ENCODE assay signal across 29 cellular contexts in genomic region chr5:175629231-175629630, GRCh38. TPM values are rescaled to one million over a fixed set of nuclear protein-coding genes. Genes with fewer than 3 reads are reported as not detected.
"Had no signal": no experiment of that assay in that cellular context is flagged by ENCODE, and none has a peak within 500 bp of the region (broad histone marks: within the 10 kb centered on the region; RNA-seq: fewer than 3 reads in every experiment).

No MANE protein-coding gene starts in this region.

- H3K27ac ChIP-seq: ascending aorta, breast epithelium, cardiac muscle cell, esophagus muscularis mucosa, foreskin keratinocyte, gastrocnemius medialis, heart left ventricle had no signal

- H3K27me3 ChIP-seq: ascending aorta, cardiac muscle cell, foreskin keratinocyte, gastrocnemius medialis, heart left ventricle had no signal

- H3K4me3 ChIP-seq: ascending aorta, breast epithelium, cardiac muscle cell, esophagus muscularis mucosa, gastrocnemius medialis, heart left ventricle had no signal

- H3K36me3 ChIP-seq: ascending aorta, breast epithelium, cardiac muscle cell, esophagus muscularis mucosa, gastrocnemius medialis, heart left ventricle had no signal

- DNase-seq: activated CD4-positive, alpha-beta memory T cell treated with anti-CD3 and anti-CD28 coated beads, Interleukin-2, amount 10 ng/mL, durations not matched to agents 7 days and 5 days; activated CD4-positive, alpha-beta T cell treated with anti-CD3 and anti-CD28 coated beads for 1 hour; activated CD4-positive, alpha-beta T cell treated with anti-CD3 and anti-CD28 coated beads for 4 hours; activated CD4-positive, alpha-beta T cell treated with anti-CD3 and anti-CD28 coated beads, Interleukin-2, amount 10 ng/mL, durations not matched to agents 7 days and 5 days; activated CD4-positive, alpha-beta T cell treated with anti-CD3 and anti-CD28 coated beads, Interleukin-2, amount 50 U/mL, for 4 hours; activated CD8-positive, alpha-beta memory T cell treated with anti-CD3 and anti-CD28 coated beads, Interleukin-2, amount 50 U/mL, for 48 hours; activated gamma-delta T cell; activated naive CD4-positive, alpha-beta T cell; activated naive CD4-positive, alpha-beta T cell treated with anti-CD3 and anti-CD28 coated beads, Interleukin-2, amount 10 ng/mL, durations not matched to agents 7 days and 5 days; activated naive CD8-positive, alpha-beta T cell treated with anti-CD3 and anti-CD28 coated beads, Interleukin-2, amount 10 ng/mL, durations not matched to agents 7 days and 5 days; activated T-cell treated with anti-CD3 and anti-CD28 coated beads for 4 hours; activated T-cell treated with anti-CD3 and anti-CD28 coated beads, Interleukin-2, amount 50 U/mL, for 24 hours; activated T-cell treated with anti-CD3 and anti-CD28 coated beads, Interleukin-2, amount 50 U/mL, for 72 hours; central memory CD4-positive, alpha-beta T cell; cortex of kidney; dermis blood vessel endothelial cell; effector CD4-positive, alpha-beta T cell; effector memory CD8-positive, alpha-beta T cell; erythroblast; foreskin keratinocyte; gastrocnemius medialis; glutamatergic neuron; heart left ventricle; T-helper 17 cell; T1000 had no signal

RNA-seq across cellular contexts. Expression of gene HRH2, which starts 28.6 kb away (rescaled TPM):
- total RNA-seq: dermis blood vessel endothelial cell, foreskin keratinocyte had no signal
- polyA plus RNA-seq: foreskin keratinocyte had no signal
